Comparison of ENCODE assay signal across 8 cellular contexts in the genomic region with DNA sequence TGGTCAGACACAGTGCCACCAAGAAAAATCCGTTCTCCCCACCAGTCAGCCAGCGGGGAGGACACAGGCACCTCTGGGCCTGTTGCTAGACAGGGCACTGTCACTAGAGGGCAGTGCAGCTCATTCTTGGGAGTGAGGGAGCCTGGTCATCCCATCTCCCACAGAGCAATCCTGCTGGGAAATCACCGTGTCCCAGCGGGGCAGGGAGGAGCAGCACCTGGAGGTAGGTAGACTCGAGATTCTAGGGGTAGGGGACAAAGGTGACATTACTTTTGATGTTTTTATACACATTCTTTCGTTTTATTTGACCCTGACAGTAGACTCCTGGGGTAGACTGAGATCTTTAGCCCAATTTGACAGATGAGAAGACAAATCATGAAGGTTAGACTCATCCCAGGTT. TPM values are rescaled to one million over a fixed set of nuclear protein-coding genes. Genes with fewer than 3 reads are reported as not detected.
DNase-seq lines count a peak whose midpoint lies in the region; ATAC-seq lines count a peak whose summit lies in the region.

No MANE protein-coding gene starts in this region.

- H3K23ac ChIP-seq in mesenchymal stem cell (ENCODE audit: low read length in 2 of 2) = no peak overlapping the region

- WGBS in mesenchymal stem cell = 0% methylated on average over 5 of the region's 6 CpGs

- no peak overlapping the region for H3K27ac ChIP-seq in mesenchymal stem cell (ENCODE audit: low read length, poor library complexity, severe bottlenecking)

- no peak overlapping the region for H2BK15ac ChIP-seq in mesenchymal stem cell (ENCODE audit: low read depth, poor library complexity, severe bottlenecking)

- H3K18ac ChIP-seq in mesenchymal stem cell (ENCODE audit: low read depth in 1 of 2, low read length in 2 of 2) = no peak overlapping the region

- no peaks in the 10 kb centered on the region for H3K36me3 ChIP-seq in mesenchymal stem cell (ENCODE audit: control insufficient read depth in 1 of 2, insufficient read depth in 2 of 2, low read depth in 1 of 2, low read length in 2 of 2)

- H2AFZ ChIP-seq in mesenchymal stem cell (ENCODE audit: low read depth, low read length) = no peak overlapping the region

- no peak overlapping the region for H4K8ac ChIP-seq in mesenchymal stem cell (ENCODE audit: low read length)

- no peaks in the 10 kb centered on the region for H3K79me1 ChIP-seq in mesenchymal stem cell (replicated peaks; ENCODE audit: low read length, poor library complexity, severe bottlenecking)

- no peak overlapping the region for H3K14ac ChIP-seq in mesenchymal stem cell (ENCODE audit: low read length in 2 of 2)

- peaks cover 10 to 51% of the 10 kb centered on the region in 2 experiments for H3K27me3 ChIP-seq in mesenchymal stem cell (ENCODE audit: control insufficient read depth in 1 of 2, insufficient read depth in 1 of 2, low read length in 2 of 2)

- peak; percentile 87 for DNase-seq in AG08396 (ENCODE audit: low spot score)
- DNase-seq in NCI-H460 (ENCODE audit: extremely low read depth, low read depth) = peak; percentile 82
- peak; percentile 84 to 85 for DNase-seq in activated CD4-positive, alpha-beta T cell treated with anti-CD3 and anti-CD28 coated beads, Interleukin-2, amount 50 U/mL, for 48 hours
- DNase-seq in effector CD4-positive, alpha-beta T cell = peak; percentile 50
- DNase-seq in mesenchymal stem cell = peak; percentile 81
- DNase-seq in stimulated activated CD8-positive, alpha-beta memory T cell treated with anti-CD3 and anti-CD28 coated beads, Interleukin-4, amount 100 ng/mL, for 1 hour (ENCODE audit: low read depth in 2 of 2, low spot score in 1 of 2) = peak; percentile 8 to 34

- peak overlapping the region; percentile 71 for H2BK120ac ChIP-seq in mesenchymal stem cell (ENCODE audit: low read depth, low read length)

- no peak overlapping the region for H3K4me2 ChIP-seq in mesenchymal stem cell (ENCODE audit: low read length, poor library complexity, severe bottlenecking)

- H3K4me3 ChIP-seq in mesenchymal stem cell (ENCODE audit: insufficient read depth in 1 of 2, low read depth in 1 of 2, low read length in 2 of 2) = no peak overlapping the region

- no peaks in the 10 kb centered on the region for H3K9me3 ChIP-seq in mesenchymal stem cell (ENCODE audit: control insufficient read depth, low read length)

- H2BK5ac ChIP-seq in mesenchymal stem cell (ENCODE audit: low read depth, low read length, poor library complexity, severe bottlenecking) = no peak overlapping the region

- no peak overlapping the region for H4K91ac ChIP-seq in mesenchymal stem cell (ENCODE audit: low read length)

- ATAC-seq in GM18867 (IDR thresholded peaks at IDR 0.05; ENCODE audit: unreplicated experiment) (peak; percentile 84), HG03280 (IDR thresholded peaks at IDR 0.05; ENCODE audit: unreplicated experiment) (peak; percentile 77)

- peak overlapping the region; percentile 55 for H3K9ac ChIP-seq in mesenchymal stem cell (ENCODE audit: low read length)

- H2AK5ac ChIP-seq in mesenchymal stem cell (ENCODE audit: low read length, severe bottlenecking) = no peak overlapping the region

- H2BK12ac ChIP-seq in mesenchymal stem cell (ENCODE audit: low read length in 2 of 2) = no peak overlapping the region

- H3K4me1 ChIP-seq in mesenchymal stem cell (ENCODE audit: control insufficient read depth, insufficient read depth, low read depth, low read length) = peaks cover 2% of the 10 kb centered on the region

- no peak overlapping the region for H3K4ac ChIP-seq in mesenchymal stem cell (ENCODE audit: low read depth in 1 of 2, low read length in 2 of 2)

RNA-seq across cellular contexts. Expression of a gene that starts 6.7 kb away (rescaled TPM):
- total RNA-seq in NCI-H460 (2014; rRNA removed; shearing (Covaris generic)) = not detected in 2 replicates
- not detected in 2 replicates for polyA plus RNA-seq in NCI-H460 (2014; cell fraction: nucleus; rRNA removed)
- 12.0 TPM for polyA plus RNA-seq in mesenchymal stem cell (2013, experiment 1 of 2)
- polyA plus RNA-seq in mesenchymal stem cell (2013, experiment 2 of 2) = 12.0 TPM

Comparison
In these comparisons a context has a peak if more than half of its experiments do, and no peak if none do; other contexts are left out.
1. DNase-seq: peak in every context shown above with its lines; median percentile 87 in AG08396; 84 in activated CD4-positive, alpha-beta T cell treated with anti-CD3 and anti-CD28 coated beads, Interleukin-2, amount 50 U/mL, for 48 hours; 82 in NCI-H460; 81 in mesenchymal stem cell; 50 in effector CD4-positive, alpha-beta T cell; 21 in stimulated activated CD8-positive, alpha-beta memory T cell treated with anti-CD3 and anti-CD28 coated beads, Interleukin-4, amount 100 ng/mL, for 1 hour.